ENCODE assay signal across 1 cellular context in the genomic region with DNA sequence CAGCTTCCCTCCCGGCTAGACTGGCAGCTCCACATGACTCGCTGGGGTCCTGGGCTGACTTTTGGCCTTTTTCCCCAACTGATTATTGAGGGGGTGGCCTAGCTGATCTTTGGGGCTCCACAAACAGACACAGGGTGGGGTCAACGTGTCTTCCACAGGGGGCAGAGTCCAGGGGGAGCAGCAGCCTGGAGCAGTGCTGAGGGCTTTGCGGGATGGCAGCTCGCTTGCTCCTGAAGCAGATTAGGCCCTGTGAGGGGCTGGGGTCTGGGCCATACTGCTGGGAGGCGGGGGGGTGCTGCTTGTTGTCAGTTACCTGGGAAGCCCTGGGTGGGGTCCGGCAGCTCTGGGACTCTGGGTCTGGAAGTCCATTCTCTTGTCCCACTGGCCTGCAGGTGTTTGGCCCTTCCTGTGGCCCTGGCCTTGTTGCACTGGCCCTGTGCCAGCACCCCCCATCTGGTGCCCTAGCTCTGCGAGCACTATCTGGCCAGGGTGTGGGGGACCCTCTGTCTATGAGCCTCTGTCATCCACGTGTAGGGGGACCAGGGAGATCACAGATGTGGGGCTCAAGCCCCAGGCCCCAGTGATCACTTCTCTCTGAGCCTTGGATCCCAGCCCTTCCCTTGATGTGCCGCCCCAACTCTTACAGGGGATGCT.
A peak's percentile ranks its signal among the peaks of the same experiment; 100 is the strongest.
TF ChIP-seq lines count a peak whose summit lies in the region.

No MANE protein-coding gene starts in this region.

TF ChIP-seq in HepG2, 621 proteins besides CTCF, POLR2A, EP300 and RAD21:
- TF ChIP-seq, protein P1, sequence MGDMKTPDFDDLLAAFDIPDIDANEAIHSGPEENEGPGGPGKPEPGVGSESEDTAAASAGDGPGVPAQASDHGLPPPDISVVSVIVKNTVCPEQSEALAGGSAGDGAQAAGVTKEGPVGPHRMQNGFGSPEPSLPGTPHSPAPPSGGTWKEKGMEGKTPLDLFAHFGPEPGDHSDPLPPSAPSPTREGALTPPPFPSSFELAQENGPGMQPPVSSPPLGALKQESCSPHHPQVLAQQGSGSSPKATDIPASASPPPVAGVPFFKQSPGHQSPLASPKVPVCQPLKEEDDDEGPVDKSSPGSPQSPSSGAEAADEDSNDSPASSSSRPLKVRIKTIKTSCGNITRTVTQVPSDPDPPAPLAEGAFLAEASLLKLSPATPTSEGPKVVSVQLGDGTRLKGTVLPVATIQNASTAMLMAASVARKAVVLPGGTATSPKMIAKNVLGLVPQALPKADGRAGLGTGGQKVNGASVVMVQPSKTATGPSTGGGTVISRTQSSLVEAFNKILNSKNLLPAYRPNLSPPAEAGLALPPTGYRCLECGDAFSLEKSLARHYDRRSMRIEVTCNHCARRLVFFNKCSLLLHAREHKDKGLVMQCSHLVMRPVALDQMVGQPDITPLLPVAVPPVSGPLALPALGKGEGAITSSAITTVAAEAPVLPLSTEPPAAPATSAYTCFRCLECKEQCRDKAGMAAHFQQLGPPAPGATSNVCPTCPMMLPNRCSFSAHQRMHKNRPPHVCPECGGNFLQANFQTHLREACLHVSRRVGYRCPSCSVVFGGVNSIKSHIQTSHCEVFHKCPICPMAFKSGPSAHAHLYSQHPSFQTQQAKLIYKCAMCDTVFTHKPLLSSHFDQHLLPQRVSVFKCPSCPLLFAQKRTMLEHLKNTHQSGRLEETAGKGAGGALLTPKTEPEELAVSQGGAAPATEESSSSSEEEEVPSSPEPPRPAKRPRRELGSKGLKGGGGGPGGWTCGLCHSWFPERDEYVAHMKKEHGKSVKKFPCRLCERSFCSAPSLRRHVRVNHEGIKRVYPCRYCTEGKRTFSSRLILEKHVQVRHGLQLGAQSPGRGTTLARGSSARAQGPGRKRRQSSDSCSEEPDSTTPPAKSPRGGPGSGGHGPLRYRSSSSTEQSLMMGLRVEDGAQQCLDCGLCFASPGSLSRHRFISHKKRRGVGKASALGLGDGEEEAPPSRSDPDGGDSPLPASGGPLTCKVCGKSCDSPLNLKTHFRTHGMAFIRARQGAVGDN (CRISPR knock-in tag; IDR thresholded peaks at IDR 0.05) = peak; percentile 8; the same call in 1 of the 2 replicates
- TF ChIP-seq ZNF713 (CRISPR knock-in tag; IDR thresholded peaks at IDR 0.05) (no peak), ZNF670 (CRISPR knock-in tag; IDR thresholded peaks at IDR 0.05; ENCODE audit: borderline replicate concordance) (0 out of 2 replicates have a peak, but pooled peaks have one; percentile 33), CHCHD3 (CRISPR knock-in tag; IDR thresholded peaks at IDR 0.05) (0 out of 2 replicates have a peak, but pooled peaks have one; percentile 58), ZNF484 (CRISPR knock-in tag; IDR thresholded peaks at IDR 0.05; ENCODE audit: borderline replicate concordance, low read depth) (no peak)
- TF ChIP-seq, protein P2, sequence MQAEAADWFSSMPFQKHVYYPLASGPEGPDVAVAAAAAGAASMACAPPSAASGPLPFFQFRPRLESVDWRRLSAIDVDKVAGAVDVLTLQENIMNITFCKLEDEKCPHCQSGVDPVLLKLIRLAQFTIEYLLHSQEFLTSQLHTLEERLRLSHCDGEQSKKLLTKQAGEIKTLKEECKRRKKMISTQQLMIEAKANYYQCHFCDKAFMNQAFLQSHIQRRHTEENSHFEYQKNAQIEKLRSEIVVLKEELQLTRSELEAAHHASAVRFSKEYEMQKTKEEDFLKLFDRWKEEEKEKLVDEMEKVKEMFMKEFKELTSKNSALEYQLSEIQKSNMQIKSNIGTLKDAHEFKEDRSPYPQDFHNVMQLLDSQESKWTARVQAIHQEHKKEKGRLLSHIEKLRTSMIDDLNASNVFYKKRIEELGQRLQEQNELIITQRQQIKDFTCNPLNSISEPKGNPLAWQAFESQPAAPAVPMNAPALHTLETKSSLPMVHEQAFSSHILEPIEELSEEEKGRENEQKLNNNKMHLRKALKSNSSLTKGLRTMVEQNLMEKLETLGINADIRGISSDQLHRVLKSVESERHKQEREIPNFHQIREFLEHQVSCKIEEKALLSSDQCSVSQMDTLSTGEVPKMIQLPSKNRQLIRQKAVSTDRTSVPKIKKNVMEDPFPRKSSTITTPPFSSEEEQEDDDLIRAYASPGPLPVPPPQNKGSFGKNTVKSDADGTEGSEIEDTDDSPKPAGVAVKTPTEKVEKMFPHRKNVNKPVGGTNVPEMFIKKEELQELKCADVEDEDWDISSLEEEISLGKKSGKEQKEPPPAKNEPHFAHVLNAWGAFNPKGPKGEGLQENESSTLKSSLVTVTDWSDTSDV (CRISPR knock-in tag; IDR thresholded peaks at IDR 0.05) = no peak
